In genomic region chr7:5230272-5231067, GRCh38 we compare ENCODE assay signal across 1 cellular context.
A peak's percentile ranks its signal among the peaks of the same experiment; 100 is the strongest.
TF ChIP-seq lines count a peak whose summit lies in the region.

No MANE protein-coding gene starts in this region.

TF ChIP-seq in GM12878, 131 proteins besides CTCF, POLR2A, EP300 and RAD21 (continued from another document and continues in another):
- TF ChIP-seq POU2F2 (IDR thresholded peaks at IDR 0.05; ENCODE audit: borderline replicate concordance, low read depth, low read length) (no peak), SREBF2 (IDR thresholded peaks at IDR 0.05; ENCODE audit: low read length) (no peak), MEF2A (IDR thresholded peaks at IDR 0.05; ENCODE audit: insufficient read depth, low read depth, low read length) (peak; percentile 47; the same call in 1 of the 2 replicates), BHLHE40 (IDR thresholded peaks at IDR 0.05; ENCODE audit: borderline replicate concordance in 1 of 2, low read depth in 2 of 2, low read length in 1 of 2) (no peak), NR2F1 (conservative IDR thresholded peaks at IDR 0.05) (peak; percentile 99), SMAD5 (IDR thresholded peaks at IDR 0.05; ENCODE audit: low read depth) (no peak), SREBF1 (IDR thresholded peaks at IDR 0.05; ENCODE audit: low read length) (0 out of 2 replicates have a peak, but pooled peaks have one; percentile 23), CEBPZ (IDR thresholded peaks at IDR 0.05; ENCODE audit: low read depth, low read length) (no peak), TCF12 (IDR thresholded peaks at IDR 0.05; ENCODE audit: low read depth, low read length) (no peak), NR2C2 (IDR thresholded peaks at IDR 0.05; ENCODE audit: borderline replicate concordance, control insufficient read depth, insufficient read length, low read depth) (peak; percentile 85), STAT3 (IDR thresholded peaks at IDR 0.05; ENCODE audit: low read depth, low read length) (no peak), CHD4 (IDR thresholded peaks at IDR 0.05) (no peak), EED (IDR thresholded peaks at IDR 0.05; ENCODE audit: low read depth) (no peak; the same call in 1 of the 2 replicates), CREB1 (IDR thresholded peaks at IDR 0.05; ENCODE audit: low read depth) (peak; percentile 19; the same call in 1 of the 2 replicates), ZNF24 (IDR thresholded peaks at IDR 0.05) (peak; percentile 47; the same call in 1 of the 2 replicates), MAX (IDR thresholded peaks at IDR 0.05; ENCODE audit: low read depth, low read length) (peak; percentile 44; the same call in 1 of the 2 replicates), SIN3A (IDR thresholded peaks at IDR 0.05; ENCODE audit: low read depth, low read length) (no peak), NFIC (IDR thresholded peaks at IDR 0.05; ENCODE audit: low read depth, low read length) (0 out of 2 replicates have a peak, but pooled peaks have one; percentile 3), ZSCAN29 (IDR thresholded peaks at IDR 0.05) (no peak), SP1 (IDR thresholded peaks at IDR 0.05; ENCODE audit: low read depth, low read length) (no peak), GATAD2B (conservative IDR thresholded peaks at IDR 0.05; ENCODE audit: low read depth) (peak; percentile 50; the same call in 1 of the 2 replicates), RB1 (IDR thresholded peaks at IDR 0.05; ENCODE audit: borderline replicate concordance) (no peak), BACH1 (IDR thresholded peaks at IDR 0.05; ENCODE audit: borderline replicate concordance) (peak; percentile 11; the same call in 1 of the 2 replicates), HDGF (IDR thresholded peaks at IDR 0.05) (no peak), HSF1 (IDR thresholded peaks at IDR 0.05; ENCODE audit: low read depth, low read length) (no peak), POLR2AphosphoS5 (IDR thresholded peaks at IDR 0.05; ENCODE audit: low read length) (peak; percentile 41), PAX8 (IDR thresholded peaks at IDR 0.05) (no peak), PRDM15 (CRISPR knock-in tag; IDR thresholded peaks at IDR 0.05) (no peak), RUNX3 (IDR thresholded peaks at IDR 0.05; ENCODE audit: low read length) (peak; percentile 84), ZNF687 (IDR thresholded peaks at IDR 0.05) (peak; percentile 99), BMI1 (IDR thresholded peaks at IDR 0.05; ENCODE audit: borderline replicate concordance) (no peak), EGR1 (IDR thresholded peaks at IDR 0.05; ENCODE audit: borderline replicate concordance in 1 of 2, low read depth in 2 of 2, low read length in 2 of 2) (peak in 1 of 2 experiments; percentile 82; a peak in 2 of 3 replicates), CREM (IDR thresholded peaks at IDR 0.05; ENCODE audit: low read depth) (peak; percentile 33; the same call in 1 of the 2 replicates), YY1 (IDR thresholded peaks at IDR 0.05; ENCODE audit: low read depth, low read length) (no peak), IRF3 (IDR thresholded peaks at IDR 0.05) (no peak), E4F1 (IDR thresholded peaks at IDR 0.05; ENCODE audit: borderline replicate concordance, partially characterized antibody) (no peak), ZNF592 (IDR thresholded peaks at IDR 0.05) (peak; percentile 91), MTA2 (IDR thresholded peaks at IDR 0.05; ENCODE audit: low read depth) (peak; percentile 58; the same call in 1 of the 2 replicates), NR2C1 (IDR thresholded peaks at IDR 0.05) (peak; percentile 96)
